In the genomic region with DNA sequence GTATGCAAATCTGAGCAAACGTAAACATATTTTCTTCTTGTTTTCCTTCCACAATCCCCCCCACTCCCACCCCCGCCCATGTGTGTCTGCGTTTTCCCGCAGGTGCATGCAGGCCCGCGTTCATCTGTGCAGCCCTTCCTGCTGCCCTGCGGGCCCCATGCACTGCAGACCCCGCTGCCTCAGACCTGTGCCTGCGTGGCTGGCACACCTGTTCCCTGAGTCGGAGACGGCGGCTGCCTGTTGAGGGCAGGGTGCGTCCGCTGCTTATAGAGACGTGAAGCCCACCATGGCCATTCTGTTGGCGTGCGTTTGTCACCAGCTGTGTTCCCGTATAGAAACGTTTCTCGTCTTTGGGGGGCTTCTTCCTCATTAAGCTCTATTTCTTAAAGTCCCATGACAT, we compare ENCODE assay signal across 18 cellular contexts. TPM values are rescaled to one million over a fixed set of nuclear protein-coding genes. Genes with fewer than 3 reads are reported as not detected.
A peak's percentile ranks its signal among the peaks of the same experiment; 100 is the strongest.
DNase-seq lines count a peak whose midpoint lies in the region; ATAC-seq, FAIRE-seq and TF ChIP-seq lines count a peak whose summit lies in the region.
"Had no signal": no experiment of that assay in that cellular context is flagged by ENCODE, and none has a peak within 500 bp of the region (broad histone marks: within the 10 kb centered on the region; RNA-seq: fewer than 3 reads in every experiment).

No MANE protein-coding gene starts in this region.

- H2AFZ ChIP-seq in K562 (ENCODE audit: low read depth, low read length), result no peak overlapping the region
- no peak overlapping the region for H2AFZ ChIP-seq in neuronal stem cell (ENCODE audit: low read length)
- H2AFZ ChIP-seq: GM23338 had no signal

- no peak overlapping the region for H2BK12ac ChIP-seq in neuronal stem cell (ENCODE audit: low read length)

- no peak for TF ChIP-seq EP300 in K562 (IDR thresholded peaks at IDR 0.05; ENCODE audit: low read length)

- H3K4me1 Mint-ChIP-seq in natural killer cell treated with Interleukin-12 subunit alpha and Interleukin-12 subunit beta and Interleukin-15 and Interleukin-18, amount 100 ng/mL, for 72 hours (ENCODE audit: low read depth in 2 of 2), result peaks cover 21% of the 10 kb centered on the region in 2 donors
- H3K4me1 Mint-ChIP-seq in natural killer cell, result peaks cover 26 to 27% of the 10 kb centered on the region in 2 donors
- H3K4me1 Mint-ChIP-seq: GM23338, H9 had no signal

- no peak overlapping the region for H3K14ac ChIP-seq in neuronal stem cell (ENCODE audit: low read length)

- intact Hi-C loops in natural killer cell (cut with micrococcal nuclease) (no loop called here), K562 (cut with micrococcal nuclease) (no loop called here)

- H3K9me3 ChIP-seq in K562 (replicated peaks; ENCODE audit: control insufficient read depth, insufficient read depth, low read depth, low read length), result peaks cover 8% of the 10 kb centered on the region
- H3K9me3 ChIP-seq in neuronal stem cell (replicated peaks in 1 of 2; ENCODE audit: control insufficient read depth in 2 of 2, insufficient read depth in 1 of 2, low read depth in 1 of 2, low read length in 2 of 2), result peaks cover 16 to 18% of the 10 kb centered on the region in 2 donors
- H3K9me3 ChIP-seq: A549 had no signal

- H3K9ac ChIP-seq in K562 (ENCODE audit: insufficient read depth in 1 of 2, low read depth in 2 of 2, low read length in 2 of 2) (no peak overlapping the region), neuronal stem cell (ENCODE audit: low read depth, low read length, poor library complexity) (peak overlapping the region; percentile 60)

- no peak overlapping the region for H3K27ac Mint-ChIP-seq in natural killer cell treated with Interleukin-12 subunit alpha and Interleukin-12 subunit beta and Interleukin-15 and Interleukin-18, amount 100 ng/mL, for 72 hours
- no peak overlapping the region for H3K27ac Mint-ChIP-seq in natural killer cell
- H3K27ac Mint-ChIP-seq: CD8-positive, alpha-beta T cell; GM23338; H9 had no signal

- CTCF ChIA-PET in K562 (lab: Yijun Ruan, JAX; ENCODE audit: low intra/inter-chr PET ratio), result no interaction called here

- H2AK5ac ChIP-seq in neuronal stem cell (ENCODE audit: low read depth, low read length), result no peak overlapping the region

- TF ChIP-seq CTCF in natural killer cell (IDR thresholded peaks at IDR 0.05) (no peak), K562 (IDR thresholded peaks at IDR 0.05 in 2 of 3, conservative IDR thresholded peaks at IDR 0.05 in 1 of 3; ENCODE audit: insufficient read depth in 2 of 3, low read depth in 1 of 3, low read length in 3 of 3) (no peak)

- H3K4ac ChIP-seq in neuronal stem cell (ENCODE audit: low read length), result no peak overlapping the region

- H3K4me3 ChIP-seq in K562 (no peak overlapping the region), neuronal stem cell (ENCODE audit: low read length in 2 of 2) (peak overlapping the region in 1 of 2 donors; percentile 41)
- H3K4me3 ChIP-seq: A549, GM23338 had no signal

- no peak overlapping the region for H2BK15ac ChIP-seq in neuronal stem cell (ENCODE audit: low read length)

- peak; percentile 39 for DNase-seq in natural killer cell treated with Interleukin-12 subunit alpha and Interleukin-12 subunit beta and Interleukin-15 and Interleukin-18, amount 100 ng/mL, for 72 hours (ENCODE audit: low spot score)
- DNase-seq in natural killer cell (no peak), K562 (ENCODE audit: extremely low read depth in 1 of 4, low spot score in 3 of 4) (no peak), neuronal stem cell (ENCODE audit: low spot score) (no peak)
- DNase-seq: CD8-positive, alpha-beta T cell; COR-L47; DMS153; DMS79 treated with DMSO at 0.1 percent for 48 hours; EL; H9 had no signal

- no peak for ATAC-seq in natural killer cell treated with Interleukin-12 subunit alpha and Interleukin-12 subunit beta and Interleukin-15 and Interleukin-18, amount 100 ng/mL, for 72 hours
- no peak for ATAC-seq in natural killer cell
- ATAC-seq in K562, result no peak
- ATAC-seq in HG02588 (IDR thresholded peaks at IDR 0.05; ENCODE audit: unreplicated experiment), result no peak
- ATAC-seq in SK-N-SH treated with all-trans-retinoic acid at 6 μM for 48 hours, result no peak
- ATAC-seq: A549; CD8-positive, alpha-beta T cell; GM23338 had no signal

- H3K36me3 ChIP-seq in K562 (ENCODE audit: control insufficient read depth, insufficient read depth, low read length), result peaks cover 62% of the 10 kb centered on the region; the same call in 2 of the 3 replicates
- peaks cover 43 to 83% of the 10 kb centered on the region in 2 donors for H3K36me3 ChIP-seq in neuronal stem cell (replicated peaks in 1 of 2; ENCODE audit: control insufficient read depth in 2 of 2, insufficient read depth in 2 of 2, low read length in 2 of 2)

- POLR2A ChIA-PET in K562 (lab: Yijun Ruan, JAX), result interaction anchor here (0.6 kb wide), 2 partner anchors 70 to 573 kb away, joined by 3 to 4 read pairs; no protein-coding TSS in a partner anchor

- H3K9me3 Mint-ChIP-seq in natural killer cell treated with Interleukin-12 subunit alpha and Interleukin-12 subunit beta and Interleukin-15 and Interleukin-18, amount 100 ng/mL, for 72 hours, result no peaks in the 10 kb centered on the region
- no peaks in the 10 kb centered on the region for H3K9me3 Mint-ChIP-seq in natural killer cell
- H3K9me3 Mint-ChIP-seq: CD8-positive, alpha-beta T cell had no signal

- no peak overlapping the region for H2BK120ac ChIP-seq in neuronal stem cell (ENCODE audit: low read depth, low read length)

- no peak for FAIRE-seq in K562 (lab: Jason Lieb, UNC)
- FAIRE-seq: A549, D721Med, G401.6, GM12891 had no signal

- H4K91ac ChIP-seq in neuronal stem cell (ENCODE audit: low read depth, low read length, poor library complexity), result no peak overlapping the region

- H3K27me3 ChIP-seq in K562 (ENCODE audit: control insufficient read depth in 2 of 2, insufficient read depth in 2 of 2, low read length in 2 of 2), result no peaks in the 10 kb centered on the region
- H3K27me3 ChIP-seq in neuronal stem cell (ENCODE audit: control insufficient read depth in 3 of 3, insufficient read depth in 3 of 3, low read depth in 1 of 3, low read length in 3 of 3), result no peaks in the 10 kb centered on the region

- BruUV-seq in K562 (replicated peaks; lab: Mats Ljungman, UMichigan), result no TSS peak

- no peak overlapping the region for H3K4me3 Mint-ChIP-seq in natural killer cell treated with Interleukin-12 subunit alpha and Interleukin-12 subunit beta and Interleukin-15 and Interleukin-18, amount 100 ng/mL, for 72 hours
- H3K4me3 Mint-ChIP-seq in natural killer cell, result no peak overlapping the region
- H3K4me3 Mint-ChIP-seq: CD14-positive monocyte; CD8-positive, alpha-beta T cell; GM23338; H9 had no signal

- no peak overlapping the region for H3K27ac ChIP-seq in K562 (ENCODE audit: extremely low read depth, low read depth, low read length)
- H3K27ac ChIP-seq in neuronal stem cell (replicated peaks; ENCODE audit: low read length), result no peak overlapping the region
- H3K27ac ChIP-seq: A549 had no signal

- peaks cover 7% of the 10 kb centered on the region for H3K79me1 ChIP-seq in neuronal stem cell (ENCODE audit: low read depth, low read length)

- H3K4me2 ChIP-seq in K562 (ENCODE audit: insufficient read depth, low read length), result no peak overlapping the region
- H3K4me2 ChIP-seq in neuronal stem cell (ENCODE audit: insufficient read depth, low read length, poor library complexity, severe bottlenecking), result no peak overlapping the region
- H3K4me2 ChIP-seq: A549, GM23338 had no signal

- H3K9me1 ChIP-seq in K562 (ENCODE audit: control insufficient read depth, insufficient read depth, low read length), result no peaks in the 10 kb centered on the region

- peak overlapping the region; percentile 80 for H3K23ac ChIP-seq in neuronal stem cell (ENCODE audit: low read depth, low read length, poor library complexity)

- no peak overlapping the region for H4K8ac ChIP-seq in neuronal stem cell (ENCODE audit: low read depth, low read length)

- peaks cover 0 to 3% of the 10 kb centered on the region in 2 experiments; a peak in 1 of 5 replicates for H3K4me1 ChIP-seq in K562 (replicated peaks in 1 of 2; ENCODE audit: control insufficient read depth in 2 of 2, insufficient read depth in 2 of 2, low read length in 2 of 2)
- no peaks in the 10 kb centered on the region for H3K4me1 ChIP-seq in neuronal stem cell (ENCODE audit: control insufficient read depth in 2 of 2, insufficient read depth in 1 of 2, low read depth in 1 of 2, low read length in 2 of 2)
- H3K4me1 ChIP-seq: A549 had no signal

- H3K27me3 Mint-ChIP-seq in natural killer cell treated with Interleukin-12 subunit alpha and Interleukin-12 subunit beta and Interleukin-15 and Interleukin-18, amount 100 ng/mL, for 72 hours, result no peaks in the 10 kb centered on the region
- no peaks in the 10 kb centered on the region for H3K27me3 Mint-ChIP-seq in natural killer cell (ENCODE audit: low read depth in 2 of 2)

- no peaks in the 10 kb centered on the region for H4K20me1 ChIP-seq in K562 (replicated peaks; ENCODE audit: control insufficient read depth, insufficient read depth, low read length)

- no peak for TF ChIP-seq POLR2A in K562 (conservative IDR thresholded peaks at IDR 0.05)

- 96% methylated on average over 18 of the region's 20 CpGs for WGBS in K562 (ENCODE audit: insufficient coverage, low coverage, missing lambda C conversion rate)
- WGBS in neuronal stem cell (ENCODE audit: extremely low coverage in 2 of 2, insufficient read length in 2 of 2, insufficient replicate concordance in 1 of 2), 2 donors, result no CpG with 5 or more reads among the region's 20 CpGs

- in situ Hi-C loops in K562 (cut with MboI), result no loop called here

- peaks cover 7% of the 10 kb centered on the region for H3K36me3 Mint-ChIP-seq in natural killer cell treated with Interleukin-12 subunit alpha and Interleukin-12 subunit beta and Interleukin-15 and Interleukin-18, amount 100 ng/mL, for 72 hours
- no peaks in the 10 kb centered on the region for H3K36me3 Mint-ChIP-seq in natural killer cell

- no peak overlapping the region for H2BK5ac ChIP-seq in neuronal stem cell (ENCODE audit: low read length)

- no peak overlapping the region for H3K18ac ChIP-seq in neuronal stem cell (ENCODE audit: low read length)

- TF ChIP-seq RAD21 in K562 (CRISPR knock-in tag; conservative IDR thresholded peaks at IDR 0.05 in 1 of 2, IDR thresholded peaks at IDR 0.05 in 1 of 2), result no peak

- no peaks in the 10 kb centered on the region; the same call in 2 of the 3 replicates for H3K79me2 ChIP-seq in K562 (ENCODE audit: control insufficient read depth, insufficient read depth, low read length)

RNA-seq across cellular contexts. Expression of a gene that starts 51.5 kb away (rescaled TPM):
- 10 to 100 TPM; 50.6 to 54.3 TPM for total RNA-seq in natural killer cell treated with Interleukin-12 subunit alpha and Interleukin-12 subunit beta and Interleukin-15 and Interleukin-18, amount 100 ng/mL, for 72 hours
- total RNA-seq in natural killer cell (100 to 1,000 TPM in 1 of 3 donors, 10 to 100 TPM in 2; 71.2 to 101 (median 97.2) TPM), K562 (2014; rRNA removed) (31.3 and 39.9 TPM in 2 replicates), K562 (2014; rRNA removed; fragmentation: Illumina TruSeq; extraction: Trizol) (13.3 and 14.7 TPM in 2 replicates), K562 (2015; rRNA removed; fragmentation: Illumina TruSeq; extraction: Trizol) (19.1 and 20.3 TPM in 2 replicates), K562 (2021) (39.6 and 46.1 TPM in 2 replicates)
- total RNA-seq in K562 (2011; cell fraction: chromatin; rRNA removed; ENCODE audit: low replicate concordance), result 122 and 175 TPM in 2 replicates
- 123 and 128 TPM in 2 replicates for total RNA-seq in K562 (2011; cell fraction: nucleolus; rRNA removed)
- 119 and 129 TPM in 2 replicates for total RNA-seq in K562 (2011; cell fraction: nucleoplasm; rRNA removed)
- polyA plus RNA-seq in K562 (2011; rRNA removed) (37.2 and 42.2 TPM in 2 replicates), K562 (2014; fragmentation: Illumina TruSeq; extraction: Trizol) (18.9 and 20.4 TPM in 2 replicates), K562 (2014; fragmentation: Nextera tagmentation; extraction: Ambion mirVana) (1 to 10 TPM; 2.6 to 4.3 TPM), K562 (2014; rRNA removed) (40.1 and 40.2 TPM in 2 replicates)
- polyA plus RNA-seq in K562 (2011; cell fraction: cytosol; rRNA removed), result 35.7 and 39.0 TPM in 2 replicates
- polyA plus RNA-seq in K562 (2011; cell fraction: nucleus; rRNA removed), result 197 and 242 TPM in 2 replicates
- 22.9 and 34.4 TPM in 2 replicates for polyA plus RNA-seq in K562 (2012)
- polyA minus RNA-seq in K562 (2011; rRNA and poly(A)+ RNA removed), result 25.9 and 30.6 TPM in 2 replicates
- polyA minus RNA-seq in K562 (2011; cell fraction: cytosol; rRNA and poly(A)+ RNA removed), result 22.7 and 34.9 TPM in 2 replicates
- polyA minus RNA-seq in K562 (2011; cell fraction: nucleus; rRNA and poly(A)+ RNA removed), result 74.0 and 79.4 TPM in 2 replicates
- 40.8 TPM for polyA plus RNA-seq in neuronal stem cell (2013, experiment 1 of 2)
- polyA plus RNA-seq in neuronal stem cell (2013, experiment 2 of 2), result 42.5 TPM
